In the genomic region with DNA sequence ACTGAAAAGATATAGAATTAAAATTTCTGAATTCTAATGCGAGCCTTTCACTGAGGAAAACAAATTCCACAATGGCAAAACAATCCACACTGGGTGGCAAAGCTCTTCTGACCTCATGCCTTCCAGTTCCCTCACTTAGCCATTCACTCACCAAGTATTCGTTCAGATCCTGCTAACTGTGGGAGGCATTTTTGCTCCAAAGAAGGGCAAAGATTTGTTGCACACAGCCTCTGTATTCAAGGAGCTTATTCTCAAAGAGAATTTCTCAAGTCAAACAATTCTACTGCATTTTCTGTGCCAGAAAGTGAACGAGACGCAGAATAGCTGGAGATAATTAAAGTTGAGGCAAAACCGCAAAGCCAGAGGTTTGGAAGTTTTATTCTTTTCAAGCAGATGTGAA, we compare ENCODE assay signal across 1 cellular context.
TF ChIP-seq lines count a peak whose summit lies in the region.

No MANE protein-coding gene starts in this region.

TF ChIP-seq in H1, 55 proteins besides CTCF, POLR2A, EP300 and RAD21:
- TF ChIP-seq CHD2 (IDR thresholded peaks at IDR 0.05; ENCODE audit: low read length): no peak
- no peak for TF ChIP-seq GTF2F1 (IDR thresholded peaks at IDR 0.05; ENCODE audit: borderline replicate concordance, low read depth, low read length)
- TF ChIP-seq CBX8 (IDR thresholded peaks at IDR 0.05; ENCODE audit: borderline replicate concordance, low read depth, low read length): no peak
- no peak for TF ChIP-seq SIN3A (conservative IDR thresholded peaks at IDR 0.05 in 1 of 2, IDR thresholded peaks at IDR 0.05 in 1 of 2; ENCODE audit: low read depth in 1 of 2, low read length in 2 of 2)
- TF ChIP-seq EGR1 (IDR thresholded peaks at IDR 0.05; ENCODE audit: borderline replicate concordance, low read depth, low read length): no peak
- TF ChIP-seq ATF3 (IDR thresholded peaks at IDR 0.05; ENCODE audit: insufficient read depth, low read depth, low read length): no peak
- TF ChIP-seq HDAC6 (IDR thresholded peaks at IDR 0.05; ENCODE audit: low read depth, low read length): no peak
- TF ChIP-seq TEAD4 (IDR thresholded peaks at IDR 0.05; ENCODE audit: low read depth, low read length): no peak
- TF ChIP-seq SIRT6 (IDR thresholded peaks at IDR 0.05; ENCODE audit: low read length): no peak
- no peak for TF ChIP-seq POU5F1 (IDR thresholded peaks at IDR 0.05; ENCODE audit: low read depth, low read length)
- TF ChIP-seq RFX5 (IDR thresholded peaks at IDR 0.05; ENCODE audit: borderline replicate concordance, low read depth, low read length): no peak
- no peak for TF ChIP-seq TAF7 (optimal IDR thresholded peaks at IDR 0.05; ENCODE audit: borderline replicate concordance, low read depth, low read length)
- no peak for TF ChIP-seq RBBP5 (IDR thresholded peaks at IDR 0.05; ENCODE audit: borderline replicate concordance, low read depth, low read length)
- no peak for TF ChIP-seq CBX5 (IDR thresholded peaks at IDR 0.05; ENCODE audit: low read depth, low read length)
- TF ChIP-seq CTBP2 (IDR thresholded peaks at IDR 0.05; ENCODE audit: borderline replicate concordance, insufficient read depth, insufficient read length, low read length): no peak
- TF ChIP-seq SUZ12 (IDR thresholded peaks at IDR 0.05; ENCODE audit: low read length): no peak
- no peak for TF ChIP-seq JUND (IDR thresholded peaks at IDR 0.05; ENCODE audit: low read length)
- TF ChIP-seq POLR2AphosphoS5 (IDR thresholded peaks at IDR 0.05; ENCODE audit: low read depth, low read length): no peak
- TF ChIP-seq SP2 (IDR thresholded peaks at IDR 0.05; ENCODE audit: low read length): no peak
